ENCODE assay signal across 20 cellular contexts in genomic region chr5:129174447-129174846, GRCh38.
DNase-seq lines count a peak whose midpoint lies in the region; ATAC-seq and TF ChIP-seq lines count a peak whose summit lies in the region.
"Had no signal": no experiment of that assay in that cellular context is flagged by ENCODE, and none has a peak within 500 bp of the region (broad histone marks: within the 10 kb centered on the region; RNA-seq: fewer than 3 reads in every experiment).

No MANE protein-coding gene starts in this region.

- DNase-seq in Right ventricle myocardium superior (no peak), right cardiac atrium (no peak), left ventricle myocardium superior (no peak), right atrium auricular region (ENCODE audit: low spot score) (no peak), cardiac fibroblast (ENCODE audit: low read depth in 2 of 2) (peak; percentile 5 to 9), NCI-H2029 treated with DMSO at 0.1 percent for 48 hours (lab: John Stamatoyannopoulos, UW) (no peak), DMS53 (lab: John Stamatoyannopoulos, UW) (no peak)
- DNase-seq: 8988T; ACHN; BE2C; C1 segment of cervical spinal cord; CD4-positive, alpha-beta memory T cell; CD4-positive, CD25-positive, alpha-beta regulatory T cell; CD8-positive, alpha-beta memory T cell; COR-L47; DMS 273 treated with DMSO at 0.1 percent for 48 hours; DMS153; DMS79 treated with DMSO at 0.1 percent for 48 hours; GF-D8 had no signal

- no peaks in the 10 kb centered on the region for H3K36me3 ChIP-seq in right atrium auricular region
- H3K36me3 ChIP-seq: BE2C, BLaER1 had no signal

- H3K4me3 ChIP-seq in right cardiac atrium (ENCODE audit: low read length) (no peak overlapping the region), right atrium auricular region (no peak overlapping the region), cardiac fibroblast (replicated peaks in 1 of 2; ENCODE audit: low read depth in 2 of 2, low read length in 2 of 2) (no peak overlapping the region)
- H3K4me3 ChIP-seq: BLaER1 had no signal

- 63% methylated on average over 2 of the region's 2 CpGs for WGBS in right cardiac atrium

- H3K4me1 ChIP-seq in right cardiac atrium (ENCODE audit: control insufficient read depth, insufficient read depth, low read length) (no peaks in the 10 kb centered on the region), right atrium auricular region (no peaks in the 10 kb centered on the region)
- H3K4me1 ChIP-seq: BE2C, BLaER1 had no signal

- H3K27me3 ChIP-seq in right cardiac atrium (ENCODE audit: control insufficient read depth, insufficient read depth) (no peaks in the 10 kb centered on the region), right atrium auricular region (no peaks in the 10 kb centered on the region)
- H3K27me3 ChIP-seq: BE2C, BLaER1 had no signal

- no peak overlapping the region for H3K27ac ChIP-seq in right cardiac atrium (ENCODE audit: low read length)
- H3K27ac ChIP-seq in right atrium auricular region = no peak overlapping the region
- H3K27ac ChIP-seq: BLaER1 had no signal

- peak; percentile 59 for ATAC-seq in Right ventricle myocardium superior (ENCODE audit: poor library complexity)
- no peak for ATAC-seq in right cardiac atrium
- peak; percentile 57 for ATAC-seq in left ventricle myocardium superior

- intact Hi-C loops in Right ventricle myocardium superior (cut with DNase I) = no loop called here
- intact Hi-C loops in right cardiac atrium (cut with DNase I) = loop anchor here in 3 of 4 donors (5.0 to 10.0 kb wide), 2 partner anchors 590 to 593 kb away; no protein-coding TSS in a partner anchor
- intact Hi-C loops in left ventricle myocardium superior (cut with micrococcal nuclease) = loop anchor here (5.0 kb wide), 1 partner anchor 593 kb away; no protein-coding TSS in a partner anchor

- no peaks in the 10 kb centered on the region for H3K9me3 ChIP-seq in right cardiac atrium (ENCODE audit: control insufficient read depth, low read length)
- H3K9me3 ChIP-seq in right atrium auricular region = no peaks in the 10 kb centered on the region
- H3K9me3 ChIP-seq: BE2C, BLaER1 had no signal

- TF ChIP-seq CTCF in right atrium auricular region (IDR thresholded peaks at IDR 0.05) (no peak), cardiac fibroblast (IDR thresholded peaks at IDR 0.05; ENCODE audit: low read depth, low read length) (no peak)

Comparison
In these comparisons a context has a peak if more than half of its experiments do, and no peak if none do; other contexts are left out.
1. ATAC-seq: peak in Right ventricle myocardium superior (single experiment) and left ventricle myocardium superior (single experiment); none in right cardiac atrium (0 of 2).
2. DNase-seq: peak in cardiac fibroblast (2 of 2); none in Right ventricle myocardium superior (single experiment), right cardiac atrium (0 of 3), left ventricle myocardium superior (single experiment), right atrium auricular region (single experiment), NCI-H2029 treated with DMSO at 0.1 percent for 48 hours (single experiment) and DMS53 (single experiment).